ENCODE assay signal across 8 cellular contexts in the genomic region with DNA sequence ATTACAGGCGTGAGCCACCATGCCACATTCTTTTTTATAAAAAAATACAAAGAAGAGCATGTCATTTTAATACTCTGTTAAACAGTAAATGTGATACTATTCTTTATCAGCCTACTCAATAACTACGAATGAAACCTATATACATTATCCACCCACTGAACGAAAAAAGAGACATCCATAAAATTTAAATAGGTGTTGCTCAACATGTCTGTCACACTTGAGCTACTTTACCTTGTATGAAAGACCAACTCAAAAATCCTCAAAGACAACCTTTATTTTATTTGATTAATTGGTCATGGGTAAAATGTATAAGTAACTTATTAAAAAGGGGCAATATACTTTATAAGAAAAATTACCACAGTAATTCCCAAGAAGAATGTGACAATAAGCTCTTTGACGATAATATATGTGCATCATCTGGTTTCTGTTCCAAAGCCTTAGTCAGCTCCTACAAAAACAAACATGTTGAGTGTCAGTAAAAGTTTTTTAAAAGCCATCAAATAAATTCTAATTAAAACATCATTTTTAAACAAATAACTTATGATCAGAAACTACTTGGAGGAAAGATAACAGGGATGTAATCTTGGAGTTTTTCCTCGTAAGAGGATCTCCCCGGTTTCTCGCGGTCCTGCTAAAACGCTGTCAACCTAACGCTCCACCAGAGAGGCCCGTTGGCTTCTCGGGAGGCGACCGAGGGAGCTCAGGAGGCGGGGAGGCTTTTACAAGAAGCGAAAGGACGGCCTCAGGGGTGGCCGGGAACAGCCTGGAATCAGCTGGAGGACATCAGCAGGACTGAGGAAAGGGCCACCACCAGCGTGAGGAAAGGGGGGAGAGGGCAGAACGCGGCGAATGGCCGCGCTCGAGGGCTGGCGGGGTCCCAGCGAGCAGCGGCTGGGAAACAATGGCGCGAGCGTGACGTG. TPM values are rescaled to one million over a fixed set of nuclear protein-coding genes. Genes with fewer than 3 reads are reported as not detected.
A peak's percentile ranks its signal among the peaks of the same experiment; 100 is the strongest.
DNase-seq lines count a peak whose midpoint lies in the region; ATAC-seq, FAIRE-seq and TF ChIP-seq lines count a peak whose summit lies in the region.

No MANE protein-coding gene starts in this region.

- POLR2A ChIA-PET in activated CD8-positive, alpha-beta T cell treated with anti-CD3 and anti-CD28 coated beads for 36 hours (lab: Charles Lee): interaction anchor here (0.6 kb wide), 1 partner anchor 36 kb away, joined by 3 read pairs; no protein-coding TSS in a partner anchor

- H3K27me3 Mint-ChIP-seq in activated CD8-positive, alpha-beta T cell treated with anti-CD3 and anti-CD28 coated beads for 36 hours: no peaks in the 10 kb centered on the region

- ATAC-seq in activated CD8-positive, alpha-beta T cell treated with anti-CD3 and anti-CD28 coated beads for 36 hours: peak; percentile 88
- ATAC-seq in GM19328 (IDR thresholded peaks at IDR 0.05; ENCODE audit: unreplicated experiment): no peak

- peaks cover 17% of the 10 kb centered on the region for H3K4me1 Mint-ChIP-seq in activated CD8-positive, alpha-beta T cell treated with anti-CD3 and anti-CD28 coated beads for 36 hours (ENCODE audit: low read depth)

- DNase-seq in CD1c-positive myeloid dendritic cell (ENCODE audit: extremely low spot score) (peak; percentile 40), H54 (ENCODE audit: insufficient read length, low spot score) (no peak), NCI-H2227 (lab: John Stamatoyannopoulos, UW; ENCODE audit: unreplicated experiment) (peak; percentile 72)
- DNase-seq in activated CD8-positive, alpha-beta T cell treated with anti-CD3 and anti-CD28 coated beads for 36 hours: peak; percentile 59
- no peak for DNase-seq in effector memory CD4-positive, alpha-beta T cell
- DNase-seq in stimulated activated CD4-positive, alpha-beta T cell treated with anti-CD3 and anti-CD28 coated beads, Interleukin-4, amount 100 ng/mL, for 4 hours: peak; percentile 15 to 26

- CTCF ChIA-PET in activated CD8-positive, alpha-beta T cell treated with anti-CD3 and anti-CD28 coated beads for 36 hours (lab: Charles Lee): interaction anchor here (0.7 to 1.3 kb wide), 4 partner anchors 10 to 136 kb away, joined by 3 to 5 read pairs (median 4); no protein-coding TSS in a partner anchor

- 9% methylated on average over 32 of the region's 32 CpGs for WGBS in liver

- TF ChIP-seq RAD21 in liver (IDR thresholded peaks at IDR 0.05): no peak

- H3K4me1 ChIP-seq in effector memory CD4-positive, alpha-beta T cell (ENCODE audit: control insufficient read depth, insufficient read depth, low read length, poor library complexity, severe bottlenecking): no peaks in the 10 kb centered on the region
- H3K4me1 ChIP-seq in liver (ENCODE audit: control insufficient read depth in 4 of 4, insufficient read depth in 4 of 4, low read length in 3 of 4): peaks cover 0 to 1% (median 0%) of the 10 kb centered on the region in 4 donors

- no peaks in the 10 kb centered on the region for H3K27me3 ChIP-seq in effector memory CD4-positive, alpha-beta T cell (replicated peaks; ENCODE audit: control insufficient read depth, insufficient read depth, low read length, poor library complexity, severe bottlenecking)
- H3K27me3 ChIP-seq in liver (ENCODE audit: control insufficient read depth in 4 of 4, insufficient read depth in 4 of 4, low read length in 3 of 4): no peaks in the 10 kb centered on the region

- H3K9ac ChIP-seq in liver (ENCODE audit: low read depth in 1 of 2, low read length in 2 of 2): peak overlapping the region; percentile 54 to 90

- H3K9me3 Mint-ChIP-seq in activated CD8-positive, alpha-beta T cell treated with anti-CD3 and anti-CD28 coated beads for 36 hours: no peaks in the 10 kb centered on the region

- no peak for TF ChIP-seq CTCF in activated CD8-positive, alpha-beta T cell treated with anti-CD3 and anti-CD28 coated beads for 36 hours (IDR thresholded peaks at IDR 0.05)
- no peak for TF ChIP-seq CTCF in liver (IDR thresholded peaks at IDR 0.05; ENCODE audit: low read depth, low read length, missing input control)

- H3K4me3 ChIP-seq in effector memory CD4-positive, alpha-beta T cell (ENCODE audit: insufficient read depth, low read depth, low read length, poor library complexity, severe bottlenecking): peak overlapping the region; percentile 92
- peak overlapping the region; percentile 68 to 76 (median 70) for H3K4me3 ChIP-seq in liver (ENCODE audit: low read depth in 1 of 3, low read length in 3 of 3)

- no peaks in the 10 kb centered on the region for H3K36me3 Mint-ChIP-seq in activated CD8-positive, alpha-beta T cell treated with anti-CD3 and anti-CD28 coated beads for 36 hours (ENCODE audit: low read depth)

- no peak overlapping the region for H3K27ac ChIP-seq in effector memory CD4-positive, alpha-beta T cell (ENCODE audit: insufficient read depth, low read length, poor library complexity, severe bottlenecking)
- H3K27ac ChIP-seq in liver (ENCODE audit: low read depth in 1 of 2, low read length in 2 of 2): peak overlapping the region; percentile 72 to 73

- TF ChIP-seq POLR2A in H54 (IDR thresholded peaks at IDR 0.05; ENCODE audit: low read depth, low read length): peak; percentile 21; the same call in 1 of the 2 replicates

- no peaks in the 10 kb centered on the region for H3K36me3 ChIP-seq in effector memory CD4-positive, alpha-beta T cell (ENCODE audit: control insufficient read depth, insufficient read depth, low read length)
- H3K36me3 ChIP-seq in liver (ENCODE audit: control insufficient read depth in 4 of 4, insufficient read depth in 3 of 4, low read depth in 1 of 4, low read length in 3 of 4): no peaks in the 10 kb centered on the region

- H3K4me3 Mint-ChIP-seq in activated CD8-positive, alpha-beta T cell treated with anti-CD3 and anti-CD28 coated beads for 36 hours: peak overlapping the region; percentile 89

- intact Hi-C loops in activated CD8-positive, alpha-beta T cell treated with anti-CD3 and anti-CD28 coated beads for 36 hours (cut with micrococcal nuclease): no loop called here

- peak overlapping the region; percentile 93 for H3K27ac Mint-ChIP-seq in activated CD8-positive, alpha-beta T cell treated with anti-CD3 and anti-CD28 coated beads for 36 hours

- H3K9me3 ChIP-seq in effector memory CD4-positive, alpha-beta T cell (ENCODE audit: control insufficient read depth, low read length): no peaks in the 10 kb centered on the region
- peaks cover 0 to 2% (median 0%) of the 10 kb centered on the region in 4 donors for H3K9me3 ChIP-seq in liver (ENCODE audit: control insufficient read depth in 4 of 4, low read length in 3 of 4)

- FAIRE-seq in H54 (lab: Jason Lieb, UNC): no peak

TF ChIP-seq in liver, 16 proteins besides CTCF, POLR2A, EP300 and RAD21:
- TF ChIP-seq, protein P1, sequence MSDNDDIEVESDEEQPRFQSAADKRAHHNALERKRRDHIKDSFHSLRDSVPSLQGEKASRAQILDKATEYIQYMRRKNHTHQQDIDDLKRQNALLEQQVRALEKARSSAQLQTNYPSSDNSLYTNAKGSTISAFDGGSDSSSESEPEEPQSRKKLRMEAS (IDR thresholded peaks at IDR 0.05): no peak
- TF ChIP-seq YY1 (IDR thresholded peaks at IDR 0.05): peak; percentile 91
- no peak for TF ChIP-seq SP1 (IDR thresholded peaks at IDR 0.05)
- TF ChIP-seq, protein P2, sequence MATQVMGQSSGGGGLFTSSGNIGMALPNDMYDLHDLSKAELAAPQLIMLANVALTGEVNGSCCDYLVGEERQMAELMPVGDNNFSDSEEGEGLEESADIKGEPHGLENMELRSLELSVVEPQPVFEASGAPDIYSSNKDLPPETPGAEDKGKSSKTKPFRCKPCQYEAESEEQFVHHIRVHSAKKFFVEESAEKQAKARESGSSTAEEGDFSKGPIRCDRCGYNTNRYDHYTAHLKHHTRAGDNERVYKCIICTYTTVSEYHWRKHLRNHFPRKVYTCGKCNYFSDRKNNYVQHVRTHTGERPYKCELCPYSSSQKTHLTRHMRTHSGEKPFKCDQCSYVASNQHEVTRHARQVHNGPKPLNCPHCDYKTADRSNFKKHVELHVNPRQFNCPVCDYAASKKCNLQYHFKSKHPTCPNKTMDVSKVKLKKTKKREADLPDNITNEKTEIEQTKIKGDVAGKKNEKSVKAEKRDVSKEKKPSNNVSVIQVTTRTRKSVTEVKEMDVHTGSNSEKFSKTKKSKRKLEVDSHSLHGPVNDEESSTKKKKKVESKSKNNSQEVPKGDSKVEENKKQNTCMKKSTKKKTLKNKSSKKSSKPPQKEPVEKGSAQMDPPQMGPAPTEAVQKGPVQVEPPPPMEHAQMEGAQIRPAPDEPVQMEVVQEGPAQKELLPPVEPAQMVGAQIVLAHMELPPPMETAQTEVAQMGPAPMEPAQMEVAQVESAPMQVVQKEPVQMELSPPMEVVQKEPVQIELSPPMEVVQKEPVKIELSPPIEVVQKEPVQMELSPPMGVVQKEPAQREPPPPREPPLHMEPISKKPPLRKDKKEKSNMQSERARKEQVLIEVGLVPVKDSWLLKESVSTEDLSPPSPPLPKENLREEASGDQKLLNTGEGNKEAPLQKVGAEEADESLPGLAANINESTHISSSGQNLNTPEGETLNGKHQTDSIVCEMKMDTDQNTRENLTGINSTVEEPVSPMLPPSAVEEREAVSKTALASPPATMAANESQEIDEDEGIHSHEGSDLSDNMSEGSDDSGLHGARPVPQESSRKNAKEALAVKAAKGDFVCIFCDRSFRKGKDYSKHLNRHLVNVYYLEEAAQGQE (IDR thresholded peaks at IDR 0.05): peak; percentile 23
- TF ChIP-seq RXRA (IDR thresholded peaks at IDR 0.05): no peak
- no peak for TF ChIP-seq JUND (IDR thresholded peaks at IDR 0.05)

RNA-seq across cellular contexts. Expression of gene ANKRD18B, which starts 13.5 kb away (rescaled TPM):
- total RNA-seq in activated CD8-positive, alpha-beta T cell treated with anti-CD3 and anti-CD28 coated beads for 36 hours: under 1 TPM in 1 of 2 experiments, not detected in 1; 0.56 TPM
- total RNA-seq in liver: 1 to 10 TPM in 1 of 2 donors, under 1 TPM in 1; 0.59 to 1.9 TPM
- under 1 TPM in 1 of 2 donors, not detected in 1; 0.01 TPM for polyA plus RNA-seq in liver

RNA-seq across cellular contexts. Expression of gene NOL6, which starts 36.8 kb away (rescaled TPM):
- 10 to 100 TPM; 45.5 to 45.9 TPM for total RNA-seq in activated CD8-positive, alpha-beta T cell treated with anti-CD3 and anti-CD28 coated beads for 36 hours
- 10 to 100 TPM; 10.6 to 20.2 TPM for total RNA-seq in liver
- 10 to 100 TPM in 1 of 2 donors, 1 to 10 TPM in 1; 8.8 to 16.9 TPM for polyA plus RNA-seq in liver

Comparison
In these comparisons a context has a peak if more than half of its experiments do, and no peak if none do; other contexts are left out.
1. DNase-seq: peak in CD1c-positive myeloid dendritic cell (single experiment), NCI-H2227 (single experiment), activated CD8-positive, alpha-beta T cell treated with anti-CD3 and anti-CD28 coated beads for 36 hours (single experiment) and stimulated activated CD4-positive, alpha-beta T cell treated with anti-CD3 and anti-CD28 coated beads, Interleukin-4, amount 100 ng/mL, for 4 hours (2 of 2); none in H54 (single experiment) and effector memory CD4-positive, alpha-beta T cell (0 of 3).